ENCODE assay signal across 10 cellular contexts in the genomic region with DNA sequence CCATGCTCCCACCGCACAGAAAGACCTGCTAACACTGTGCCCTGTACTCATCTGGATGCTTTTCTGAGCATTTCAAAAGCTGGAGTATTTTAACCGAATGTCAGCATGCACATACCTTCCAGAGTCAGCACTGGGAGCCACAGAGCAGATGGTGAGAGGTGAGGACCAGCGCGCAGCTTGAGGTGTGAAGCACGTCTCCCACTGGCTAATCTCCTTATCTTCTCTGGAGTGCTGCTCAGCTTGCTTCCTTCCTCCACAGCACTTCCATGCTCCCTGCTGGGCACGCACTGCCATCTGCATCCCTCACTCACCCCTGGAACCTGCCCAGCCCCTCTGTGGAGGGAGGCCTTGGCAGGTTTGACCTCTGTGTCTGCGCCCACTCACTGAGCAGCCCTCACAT. TPM values are rescaled to one million over a fixed set of nuclear protein-coding genes. Genes with fewer than 3 reads are reported as not detected.
DNase-seq lines count a peak whose midpoint lies in the region; ATAC-seq and TF ChIP-seq lines count a peak whose summit lies in the region.
"Had no signal": no experiment of that assay in that cellular context is flagged by ENCODE, and none has a peak within 500 bp of the region (broad histone marks: within the 10 kb centered on the region; RNA-seq: fewer than 3 reads in every experiment).

Gene GNB5, minus strand, starts transcription at position 186 of the 400 bp plus-strand sequence. CDS start 6,716 bp downstream, outside the sequence.

- H3K27ac ChIP-seq in WERI-Rb-1 (peak within 1 kb of the TSS; percentile 77), right cardiac atrium (ENCODE audit: low read length) (no peak within 1 kb of the TSS), spleen (no peak within 1 kb of the TSS)

- DNase-seq in HT1080 (ENCODE audit: low read depth) (no peak), WERI-Rb-1 (peak; percentile 95), right cardiac atrium (no peak), spleen (no peak), NCI-H1694 treated with DMSO at 0.1 percent for 48 hours (lab: John Stamatoyannopoulos, UW) (no peak), NCI-H1436 treated with DMSO at 0.1 percent for 48 hours (lab: John Stamatoyannopoulos, UW) (no peak), NCI-H345 (lab: John Stamatoyannopoulos, UW) (no peak)
- DNase-seq: foreskin melanocyte, NCI-H510A had no signal

- H3K4me1 ChIP-seq in right cardiac atrium (ENCODE audit: control insufficient read depth, insufficient read depth, low read length) (no peaks in the 10 kb centered on the region), spleen (no peaks in the 10 kb centered on the region)

- peak; percentile 62 for TF ChIP-seq CTCF in WERI-Rb-1 (IDR thresholded peaks at IDR 0.05; ENCODE audit: low read depth, low read length)
- TF ChIP-seq CTCF in spleen (IDR thresholded peaks at IDR 0.05 in 8 of 11, conservative IDR thresholded peaks at IDR 0.05 in 3 of 11): no peak

- H3K9me3 ChIP-seq in WERI-Rb-1 (ENCODE audit: severe bottlenecking) (no peaks in the 10 kb centered on the region), right cardiac atrium (ENCODE audit: control insufficient read depth, low read length) (no peaks in the 10 kb centered on the region), spleen (no peaks in the 10 kb centered on the region)

- H3K27me3 ChIP-seq in WERI-Rb-1 (ENCODE audit: insufficient read depth, low read depth, severe bottlenecking): no peaks in the 10 kb centered on the region
- no peaks in the 10 kb centered on the region for H3K27me3 ChIP-seq in right cardiac atrium (ENCODE audit: control insufficient read depth, insufficient read depth)
- H3K27me3 ChIP-seq in spleen (replicated peaks in 1 of 7): no peaks in the 10 kb centered on the region

- WGBS in right cardiac atrium: 57% methylated on average over 7 of the region's 7 CpGs
- WGBS in spleen, 5 donors: 46 to 69% (median 68%) methylated on average over 7 of the region's 7 CpGs

- H3K4me3 ChIP-seq in WERI-Rb-1 (ENCODE audit: low read depth, low read length) (peak within 1 kb of the TSS; percentile 19), right cardiac atrium (ENCODE audit: low read length) (no peak within 1 kb of the TSS), spleen (no peak within 1 kb of the TSS)

- H3K36me3 ChIP-seq in WERI-Rb-1 (peaks cover 1% of the 10 kb centered on the region; the same call in 1 of the 2 replicates), spleen (peaks cover 0 to 15% (median 0%) of the 10 kb centered on the region in 6 donors)

- ATAC-seq in right cardiac atrium (peak in 1 of 2 donors; percentile 45), HG03196 (IDR thresholded peaks at IDR 0.05; ENCODE audit: unreplicated experiment) (no peak)

- no peak for TF ChIP-seq POLR2A in spleen (IDR thresholded peaks at IDR 0.05)

- intact Hi-C loops in right cardiac atrium (cut with DNase I): no loop called here
- intact Hi-C loops in spleen (cut with DNase I; ENCODE audit: low total_unique reads): no loop called here

RNA-seq across cellular contexts. Expression of gene GNB5, which starts in this region (rescaled TPM):
- 38.2 and 46.3 TPM in 2 replicates for total RNA-seq in HT1080 (2014; rRNA removed; shearing (Covaris generic))
- polyA plus RNA-seq in HT1080 (2015; cell fraction: cytosol; rRNA removed): 34.2 and 38.6 TPM in 2 replicates
- polyA plus RNA-seq in HT1080 (2015; cell fraction: nucleus; rRNA removed): 23.1 and 29.1 TPM in 2 replicates
- total RNA-seq in right cardiac atrium (10 to 100 TPM; 35.8 to 50.9 (median 37.2) TPM), spleen (10 to 100 TPM; 25.6 to 43.2 (median 31.3) TPM)
- polyA plus RNA-seq in right cardiac atrium (19.5 TPM), spleen (10 to 100 TPM; 18.6 to 20.2 (median 20.0) TPM)
